Comparison of ENCODE assay signal across 20 cellular contexts in genomic region chr5:140677947-140678346, GRCh38. TPM values are rescaled to one million over a fixed set of nuclear protein-coding genes. Genes with fewer than 3 reads are reported as not detected.
DNase-seq lines count a peak whose midpoint lies in the region; ATAC-seq and TF ChIP-seq lines count a peak whose summit lies in the region.
"Had no signal": no experiment of that assay in that cellular context is flagged by ENCODE, and none has a peak within 500 bp of the region (broad histone marks: within the 10 kb centered on the region; RNA-seq: fewer than 3 reads in every experiment).

No MANE protein-coding gene starts in this region.

- peaks cover 20 to 88% (median 40%) of the 10 kb centered on the region in 4 donors for H3K36me3 ChIP-seq in sigmoid colon
- H3K36me3 ChIP-seq: ovary had no signal

- no peak for TF ChIP-seq POLR2A in sigmoid colon (IDR thresholded peaks at IDR 0.05)

- no peak overlapping the region for H3K4me3 ChIP-seq in sigmoid colon
- H3K4me3 ChIP-seq: GM23248, ovary, upper lobe of right lung had no signal

- H3K9me3 ChIP-seq in sigmoid colon, result no peaks in the 10 kb centered on the region
- H3K9me3 ChIP-seq: ovary, SK-N-SH, upper lobe of right lung had no signal

- intact Hi-C loops in sigmoid colon (cut with DNase I), result no loop called here

- TF ChIP-seq CTCF in sigmoid colon (IDR thresholded peaks at IDR 0.05), result no peak

- no peak overlapping the region for H3K27ac ChIP-seq in sigmoid colon
- H3K27ac ChIP-seq: GM23248, ovary, upper lobe of right lung had no signal

- no peak for TF ChIP-seq EP300 in sigmoid colon (IDR thresholded peaks at IDR 0.05)

- no peaks in the 10 kb centered on the region for H3K27me3 ChIP-seq in sigmoid colon
- H3K27me3 ChIP-seq: ovary, upper lobe of right lung had no signal

- peak; percentile 72 for ATAC-seq in GM18511 (IDR thresholded peaks at IDR 0.05; ENCODE audit: unreplicated experiment)
- peak; percentile 62 for ATAC-seq in GM19324 (IDR thresholded peaks at IDR 0.05; ENCODE audit: low FRiP score, unreplicated experiment)
- ATAC-seq in HG02610 (IDR thresholded peaks at IDR 0.05; ENCODE audit: unreplicated experiment), result peak; percentile 80
- ATAC-seq in HG03521 (IDR thresholded peaks at IDR 0.05; ENCODE audit: unreplicated experiment), result peak; percentile 47
- ATAC-seq: left colon, upper lobe of right lung had no signal

- DNase-seq in COLO829 (ENCODE audit: low spot score), result no peak
- DNase-seq in SHP77 treated with DMSO at 0.1 percent for 48 hours (lab: John Stamatoyannopoulos, UW), result no peak
- DNase-seq in sigmoid colon, result no peak
- DNase-seq in nucleus accumbens (lab: John Stamatoyannopoulos, UW), result no peak
- DNase-seq: Calu3; caudate nucleus; effector CD8-positive, alpha-beta T cell; GDM1; GM23248; left colon; NCI-H187 treated with DMSO at 0.1 percent for 48 hours; NCI-H526; ovary; SK-N-SH; stimulated activated naive CD4-positive, alpha-beta T cell treated with Interleukin-2 at 50 U/mL for 16 hours; upper lobe of right lung had no signal

- 72 to 92% methylated on average over 3 of the region's 3 CpGs for WGBS in sigmoid colon, 2 donors

- peaks cover 0 to 2% (median 0%) of the 10 kb centered on the region in 4 donors for H3K4me1 ChIP-seq in sigmoid colon
- H3K4me1 ChIP-seq: upper lobe of right lung had no signal

RNA-seq across cellular contexts. Expression of gene DND1, which starts 4.6 kb away (rescaled TPM):
- under 1 TPM in 2 of 4 donors, not detected in 2; 0.36 to 0.95 TPM for total RNA-seq in sigmoid colon
- polyA plus RNA-seq in sigmoid colon, result 1 to 10 TPM in 1 of 3 donors, under 1 TPM in 2; 0.60 to 2.4 (median 0.69) TPM

RNA-seq across cellular contexts. Expression of gene HARS1, which starts 13.2 kb away (rescaled TPM):
- 10 to 100 TPM; 35.2 to 54.2 (median 43.5) TPM for total RNA-seq in sigmoid colon
- 10 to 100 TPM; 35.4 to 60.2 (median 39.8) TPM for polyA plus RNA-seq in sigmoid colon

RNA-seq across cellular contexts. Expression of gene WDR55, which starts 13.2 kb away (rescaled TPM):
- 10 to 100 TPM; 13.2 to 18.0 (median 15.1) TPM for total RNA-seq in sigmoid colon
- 10 to 100 TPM; 19.2 to 35.0 (median 29.8) TPM for polyA plus RNA-seq in sigmoid colon

RNA-seq across cellular contexts. Expression of gene HARS2, which starts 13.3 kb away (rescaled TPM):
- total RNA-seq in sigmoid colon, result 10 to 100 TPM; 18.2 to 19.4 (median 18.9) TPM
- 10 to 100 TPM; 26.4 to 34.7 (median 29.0) TPM for polyA plus RNA-seq in sigmoid colon

RNA-seq across cellular contexts. Expression of gene ZMAT2, which starts 22.3 kb away (rescaled TPM):
- total RNA-seq in sigmoid colon, result 10 to 100 TPM; 28.0 to 46.0 (median 36.9) TPM
- polyA plus RNA-seq in sigmoid colon, result 10 to 100 TPM; 74.5 to 97.9 (median 87.2) TPM
